Comparison of ENCODE assay signal across 15 cellular contexts in genomic region chr12:81468206-81468605, GRCh38.
DNase-seq lines count a peak whose midpoint lies in the region; ATAC-seq, FAIRE-seq and TF ChIP-seq lines count a peak whose summit lies in the region.
"Had no signal": no experiment of that assay in that cellular context is flagged by ENCODE, and none has a peak within 500 bp of the region (broad histone marks: within the 10 kb centered on the region; RNA-seq: fewer than 3 reads in every experiment).

No MANE protein-coding gene starts in this region.

- DNase-seq in D721Med (ENCODE audit: insufficient read length, low spot score) (no peak), NCI-H1105 treated with DMSO at 0.1 percent for 48 hours (lab: John Stamatoyannopoulos, UW) (peak; percentile 14), bronchial epithelial cell (ENCODE audit: low read depth) (peak; percentile 13), occipital lobe (lab: John Stamatoyannopoulos, UW) (peak; percentile 4), right cardiac atrium (no peak), endodermal cell (no peak), T-helper 9 cell (no peak)
- DNase-seq: activated CD8-positive, alpha-beta T cell treated with anti-CD3 and anti-CD28 coated beads, Interleukin-2, amount 10 ng/mL, durations not matched to agents 7 days and 5 days; activated effector memory CD4-positive, alpha-beta T cell treated with anti-CD3 and anti-CD28 coated beads, Interleukin-2, amount 50 U/mL, for 16 hours; cerebellar nuclear complex; GF-D8; midbrain; pancreas; RPMI8226 had no signal

- H3K27ac ChIP-seq in right cardiac atrium (ENCODE audit: low read length) (no peak overlapping the region), endodermal cell (ENCODE audit: low read depth, low read length) (no peak overlapping the region)
- H3K27ac ChIP-seq: pancreas had no signal

- no peak overlapping the region for H3K27ac Mint-ChIP-seq in endodermal cell
- H3K27ac Mint-ChIP-seq: activated CD8-positive, alpha-beta T cell treated with anti-CD3 and anti-CD28 coated beads, Interleukin-2, amount 10 ng/mL, durations not matched to agents 7 days and 5 days had no signal

- H3K4me1 ChIP-seq in right cardiac atrium (ENCODE audit: control insufficient read depth, insufficient read depth, low read length) (peaks cover 1% of the 10 kb centered on the region), endodermal cell (ENCODE audit: control insufficient read depth, insufficient read depth, low read length) (peaks cover 3% of the 10 kb centered on the region)
- H3K4me1 ChIP-seq: pancreas had no signal

- peaks cover 8% of the 10 kb centered on the region for H3K4me1 Mint-ChIP-seq in endodermal cell

- no peaks in the 10 kb centered on the region for H3K36me3 Mint-ChIP-seq in endodermal cell (ENCODE audit: low read depth)

- H3K27me3 ChIP-seq in bronchial epithelial cell (ENCODE audit: control insufficient read depth, insufficient read depth, low read length) (no peaks in the 10 kb centered on the region), right cardiac atrium (ENCODE audit: control insufficient read depth, insufficient read depth) (no peaks in the 10 kb centered on the region), endodermal cell (ENCODE audit: control insufficient read depth, insufficient read depth, low read length, poor library complexity, severe bottlenecking) (no peaks in the 10 kb centered on the region)
- H3K27me3 ChIP-seq: pancreas had no signal

- no peak overlapping the region for H3K4me3 ChIP-seq in bronchial epithelial cell (ENCODE audit: low read depth, low read length)
- H3K4me3 ChIP-seq in right cardiac atrium (ENCODE audit: low read length), result no peak overlapping the region
- no peak overlapping the region for H3K4me3 ChIP-seq in endodermal cell (ENCODE audit: low read length)
- H3K4me3 ChIP-seq: pancreas had no signal

- H3K9me3 Mint-ChIP-seq in endodermal cell, result no peaks in the 10 kb centered on the region

- H3K9me3 ChIP-seq in right cardiac atrium (ENCODE audit: control insufficient read depth, low read length), result no peaks in the 10 kb centered on the region
- H3K9me3 ChIP-seq in endodermal cell (ENCODE audit: control insufficient read depth, low read length), result no peaks in the 10 kb centered on the region
- H3K9me3 ChIP-seq: pancreas had no signal

- WGBS in right cardiac atrium, result 51% methylated on average over 2 of the region's 2 CpGs
- 81% methylated on average over 2 of the region's 2 CpGs; no CpG with 5 or more reads in 1 of the 2 experiments for WGBS in endodermal cell (ENCODE audit: insufficient coverage in 1 of 2, insufficient read length in 1 of 2), 2 experiments

- H3K9ac ChIP-seq in endodermal cell (ENCODE audit: extremely low read depth, low read length, poor library complexity, severe bottlenecking), result no peak overlapping the region

- H3K27me3 Mint-ChIP-seq in endodermal cell (ENCODE audit: insufficient read depth), result no peaks in the 10 kb centered on the region

- no peak for ATAC-seq in right cardiac atrium
- no peak for ATAC-seq in GM19035 (IDR thresholded peaks at IDR 0.05; ENCODE audit: unreplicated experiment)
- ATAC-seq: activated CD8-positive, alpha-beta T cell treated with anti-CD3 and anti-CD28 coated beads, Interleukin-2, amount 10 ng/mL, durations not matched to agents 7 days and 5 days; pancreas had no signal

- TF ChIP-seq CTCF in D721Med (IDR thresholded peaks at IDR 0.05; ENCODE audit: insufficient read depth, missing control alignments) (no peak), bronchial epithelial cell (IDR thresholded peaks at IDR 0.05; ENCODE audit: insufficient read depth, low read length, severe bottlenecking) (no peak), endodermal cell (conservative IDR thresholded peaks at IDR 0.05) (no peak)

- peak; percentile 87 for FAIRE-seq in D721Med (lab: Jason Lieb, UNC)
- no peak for FAIRE-seq in bronchial epithelial cell (lab: Jason Lieb, UNC)
- FAIRE-seq: pancreas had no signal

- H3K4me3 Mint-ChIP-seq in endodermal cell, result no peak overlapping the region
- H3K4me3 Mint-ChIP-seq: activated CD8-positive, alpha-beta T cell treated with anti-CD3 and anti-CD28 coated beads, Interleukin-2, amount 10 ng/mL, durations not matched to agents 7 days and 5 days had no signal

- H3K36me3 ChIP-seq in bronchial epithelial cell (ENCODE audit: control insufficient read depth, insufficient read depth, low read length), result no peaks in the 10 kb centered on the region
- H3K36me3 ChIP-seq in endodermal cell (ENCODE audit: control insufficient read depth, insufficient read depth, low read length), result no peaks in the 10 kb centered on the region
- H3K36me3 ChIP-seq: pancreas had no signal

- intact Hi-C loops in right cardiac atrium (cut with DNase I), result loop anchor here in 1 of 4 donors (10.0 kb wide), 1 partner anchor 137 kb away; no protein-coding TSS in a partner anchor

Comparison
In these comparisons a context has a peak if more than half of its experiments do, and no peak if none do; other contexts are left out.
1. DNase-seq: peak in NCI-H1105 treated with DMSO at 0.1 percent for 48 hours (single experiment), bronchial epithelial cell (single experiment) and occipital lobe (single experiment); none in D721Med (single experiment), right cardiac atrium (0 of 3), endodermal cell (single experiment) and T-helper 9 cell (single experiment).